ENCODE assay signal across 1 cellular context in genomic region chr11:124622531-124623451, GRCh38.
TF ChIP-seq lines count a peak whose summit lies in the region.

TSS of gene TBRG1 (plus strand) at chr11:124622864. CDS start at chr11:124623084, 220 bp downstream.

TF ChIP-seq in K562, 482 proteins besides CTCF, POLR2A, EP300 and RAD21 (continued from another document and continues in another):
- peak; percentile 91 for TF ChIP-seq GABPB1 (CRISPR knock-in tag; IDR thresholded peaks at IDR 0.05)
- peak; percentile 91 for TF ChIP-seq PHF8 (IDR thresholded peaks at IDR 0.05; ENCODE audit: borderline replicate concordance, low read length)
- no peak for TF ChIP-seq CBFA2T2 (conservative IDR thresholded peaks at IDR 0.05)
- peak; percentile 75; the same call in 1 of the 2 replicates for TF ChIP-seq HLTF (IDR thresholded peaks at IDR 0.05)
- TF ChIP-seq MYBL2 (IDR thresholded peaks at IDR 0.05; ENCODE audit: low read depth) = no peak
- TF ChIP-seq MYBL2 (CRISPR knock-in tag; IDR thresholded peaks at IDR 0.05; ENCODE audit: borderline replicate concordance) = no peak
- TF ChIP-seq ZBTB7A (IDR thresholded peaks at IDR 0.05; ENCODE audit: borderline replicate concordance, control insufficient read depth, low read depth, low read length) = peak; percentile 67; the same call in 1 of the 2 replicates
- TF ChIP-seq PKNOX1 (IDR thresholded peaks at IDR 0.05) = peak; percentile 46; the same call in 1 of the 2 replicates
- TF ChIP-seq ZNF121 (CRISPR knock-in tag; conservative IDR thresholded peaks at IDR 0.05) = no peak
- no peak for TF ChIP-seq ZNF655 (CRISPR knock-in tag; IDR thresholded peaks at IDR 0.05)
- TF ChIP-seq HNRNPLL (IDR thresholded peaks at IDR 0.05; ENCODE audit: low read depth, low read length, poor library complexity, severe bottlenecking) = peak; percentile 40
- TF ChIP-seq TAF9B (IDR thresholded peaks at IDR 0.05; ENCODE audit: partially characterized antibody) = peak; percentile 91
- TF ChIP-seq CXXC5 (CRISPR knock-in tag; IDR thresholded peaks at IDR 0.05) = peak; percentile 88
- no peak for TF ChIP-seq PRPF4 (IDR thresholded peaks at IDR 0.05; ENCODE audit: insufficient read depth, low read depth, low read length, poor library complexity, severe bottlenecking)
- no peak for TF ChIP-seq CCNT2 (IDR thresholded peaks at IDR 0.05; ENCODE audit: borderline replicate concordance, extremely low read depth, insufficient read length, low read depth, low read length)
- 0 out of 2 replicates have a peak, but pooled peaks have one; percentile 22 for TF ChIP-seq SMAD3 (CRISPR knock-in tag; conservative IDR thresholded peaks at IDR 0.05)
- peak in 1 of 2 experiments; percentile 48; a peak in 1 of 4 replicates for TF ChIP-seq KDM1A (IDR thresholded peaks at IDR 0.05)
- TF ChIP-seq MYC (IDR thresholded peaks at IDR 0.05; ENCODE audit: low read depth, low read length) = no peak
- peak; percentile 54; the same call in 1 of the 2 replicates for TF ChIP-seq MYC (CRISPR knock-in tag; IDR thresholded peaks at IDR 0.05; ENCODE audit: borderline replicate concordance, low read depth)
- peak; percentile 86 for TF ChIP-seq ETV5 (CRISPR knock-in tag; IDR thresholded peaks at IDR 0.05; ENCODE audit: low read depth)
- TF ChIP-seq TARDBP (IDR thresholded peaks at IDR 0.05) = peak; percentile 87; the same call in 1 of the 2 replicates
- peak in 1 of 2 experiments; percentile 63; a peak in 1 of 4 replicates for TF ChIP-seq SIN3A (IDR thresholded peaks at IDR 0.05; ENCODE audit: borderline replicate concordance in 2 of 2, control insufficient read depth in 1 of 2, low read depth in 2 of 2, low read length in 2 of 2)
- peak; percentile 90 to 92 for TF ChIP-seq NRF1 (conservative IDR thresholded peaks at IDR 0.05 in 1 of 2, IDR thresholded peaks at IDR 0.05 in 1 of 2)
- peak; percentile 58; the same call in 1 of the 2 replicates for TF ChIP-seq SIN3B (IDR thresholded peaks at IDR 0.05; ENCODE audit: low read depth)
- TF ChIP-seq CREM (IDR thresholded peaks at IDR 0.05; ENCODE audit: low read depth) = peak; percentile 96
- TF ChIP-seq CBX1 (IDR thresholded peaks at IDR 0.05; ENCODE audit: low read depth) = peak; percentile 76; the same call in 1 of the 2 replicates
- TF ChIP-seq THAP7 (CRISPR knock-in tag; IDR thresholded peaks at IDR 0.05) = peak; percentile 46; the same call in 1 of the 2 replicates
- no peak for TF ChIP-seq DEAF1 (CRISPR knock-in tag; IDR thresholded peaks at IDR 0.05)
- no peak for TF ChIP-seq ZKSCAN1 (IDR thresholded peaks at IDR 0.05; ENCODE audit: low read depth, low read length)
- no peak for TF ChIP-seq SMC3 (conservative IDR thresholded peaks at IDR 0.05; ENCODE audit: insufficient read depth, low read depth, low read length)
- TF ChIP-seq SAFB (IDR thresholded peaks at IDR 0.05; ENCODE audit: borderline replicate concordance, low read depth, low read length) = no peak
- peak; percentile 86; the same call in 1 of the 2 replicates for TF ChIP-seq MTA3 (IDR thresholded peaks at IDR 0.05; ENCODE audit: borderline replicate concordance)
- peak in 1 of 2 experiments; percentile 78; a peak in 1 of 4 replicates for TF ChIP-seq UBTF (IDR thresholded peaks at IDR 0.05; ENCODE audit: borderline replicate concordance in 1 of 2, low read depth in 2 of 2, low read length in 2 of 2)
- no peak for TF ChIP-seq SMARCB1 (IDR thresholded peaks at IDR 0.05; ENCODE audit: insufficient read length, low read depth)
- peak in 1 of 2 experiments; percentile 45; a peak in 1 of 4 replicates for TF ChIP-seq ARNT (IDR thresholded peaks at IDR 0.05)
- no peak for TF ChIP-seq ZBTB1 (CRISPR knock-in tag; IDR thresholded peaks at IDR 0.05; ENCODE audit: borderline replicate concordance, low read depth)
- peak; percentile 55 for TF ChIP-seq HMGN3 (IDR thresholded peaks at IDR 0.05; ENCODE audit: borderline replicate concordance, extremely low read depth, insufficient read length, low read depth, low read length)
- peak; percentile 6 for TF ChIP-seq ARID1B (IDR thresholded peaks at IDR 0.05)
- TF ChIP-seq NR2C1 (IDR thresholded peaks at IDR 0.05) = peak; percentile 89
- TF ChIP-seq NR2C1 (tag; IDR thresholded peaks at IDR 0.05) = peak; percentile 91
- peak; percentile 98 for TF ChIP-seq GABPA (tag; conservative IDR thresholded peaks at IDR 0.05; ENCODE audit: low read depth)
- TF ChIP-seq MAFG (tag; conservative IDR thresholded peaks at IDR 0.05) = no peak
- 0 out of 2 replicates have a peak, but pooled peaks have one; percentile 45 for TF ChIP-seq ELK3 (CRISPR knock-in tag; IDR thresholded peaks at IDR 0.05)
- TF ChIP-seq ATF7 (IDR thresholded peaks at IDR 0.05) = peak; percentile 64
- no peak for TF ChIP-seq GATA2 (CRISPR knock-in tag; IDR thresholded peaks at IDR 0.05)
- no peak for TF ChIP-seq ZNF436 (CRISPR knock-in tag; IDR thresholded peaks at IDR 0.05)
- TF ChIP-seq RBFOX2 (IDR thresholded peaks at IDR 0.05; ENCODE audit: low read depth, low read length) = peak; percentile 98
- TF ChIP-seq CBX3 (IDR thresholded peaks at IDR 0.05; ENCODE audit: borderline replicate concordance in 1 of 2, low read length in 2 of 2) = peak in 1 of 2 experiments; percentile 83; a peak in 1 of 3 replicates
- TF ChIP-seq SMAD4 (CRISPR knock-in tag; conservative IDR thresholded peaks at IDR 0.05) = peak; percentile 72
- TF ChIP-seq ZBTB17 (CRISPR knock-in tag; IDR thresholded peaks at IDR 0.05) = peak; percentile 66; the same call in 1 of the 2 replicates
- no peak for TF ChIP-seq WHSC1 (IDR thresholded peaks at IDR 0.05; ENCODE audit: low read length)
- no peak for TF ChIP-seq NR1H2 (CRISPR knock-in tag; IDR thresholded peaks at IDR 0.05)
- TF ChIP-seq SP1 (CRISPR knock-in tag; IDR thresholded peaks at IDR 0.05) = no peak; the same call in 1 of the 2 replicates
- TF ChIP-seq L3MBTL2 (IDR thresholded peaks at IDR 0.05) = peak; percentile 58
- peak; percentile 29; the same call in 1 of the 2 replicates for TF ChIP-seq ZNF511 (CRISPR knock-in tag; IDR thresholded peaks at IDR 0.05)
- TF ChIP-seq ZNF592 (IDR thresholded peaks at IDR 0.05) = peak; percentile 47; the same call in 1 of the 2 replicates
- TF ChIP-seq ZNF583 (CRISPR knock-in tag; IDR thresholded peaks at IDR 0.05) = no peak
- peak; percentile 79 for TF ChIP-seq TAF7 (tag; IDR thresholded peaks at IDR 0.05)
- no peak for TF ChIP-seq NFYB (IDR thresholded peaks at IDR 0.05; ENCODE audit: extremely low read depth, insufficient read length)
- TF ChIP-seq ZBTB8A (IDR thresholded peaks at IDR 0.05; ENCODE audit: partially characterized antibody) = no peak
- TF ChIP-seq NFIC (IDR thresholded peaks at IDR 0.05) = peak; percentile 42; the same call in 1 of the 2 replicates
- peak; percentile 33; the same call in 1 of the 2 replicates for TF ChIP-seq GATAD2B (IDR thresholded peaks at IDR 0.05; ENCODE audit: borderline replicate concordance)
- no peak for TF ChIP-seq CCAR2 (IDR thresholded peaks at IDR 0.05; ENCODE audit: low read depth, low read length)
- peak; percentile 19 to 45; a peak in 1 of 4 replicates for TF ChIP-seq RCOR1 (IDR thresholded peaks at IDR 0.05; ENCODE audit: borderline replicate concordance in 1 of 2, low read depth in 2 of 2, low read length in 2 of 2)
